In the genomic region with DNA sequence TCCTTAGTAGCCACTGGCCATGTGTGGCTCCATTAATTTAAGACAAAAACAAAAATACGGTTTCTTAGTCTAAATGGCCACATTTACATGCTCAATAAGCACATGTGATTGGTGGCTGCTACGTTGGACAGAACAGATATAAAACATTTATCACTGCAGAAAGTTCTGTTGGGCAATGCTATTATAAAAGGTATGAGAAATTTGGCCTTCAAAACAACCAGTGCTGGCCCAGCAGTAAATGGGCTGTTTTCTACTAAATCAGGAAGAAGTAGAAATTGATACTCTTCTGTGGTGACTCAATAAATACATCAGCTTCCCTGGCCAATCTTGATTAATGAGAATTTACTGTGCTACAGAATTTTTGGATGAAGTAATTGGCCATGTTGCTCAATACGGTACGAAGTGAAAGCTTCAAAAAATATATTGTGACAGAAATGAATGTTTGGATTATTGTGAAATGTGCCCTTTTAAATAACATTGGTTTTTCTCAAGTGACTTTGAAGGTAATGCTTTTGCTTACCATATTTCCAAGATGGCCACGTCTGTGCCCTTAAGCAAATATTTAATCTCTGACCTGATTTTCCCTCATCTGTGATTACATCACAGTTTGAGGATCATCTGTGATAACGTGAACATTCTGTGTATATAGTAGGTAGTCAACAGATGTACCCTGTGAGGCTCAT, we compare ENCODE assay signal across 11 cellular contexts. TPM values are rescaled to one million over a fixed set of nuclear protein-coding genes. Genes with fewer than 3 reads are reported as not detected.
DNase-seq lines count a peak whose midpoint lies in the region; ATAC-seq and TF ChIP-seq lines count a peak whose summit lies in the region.
"Had no signal": no experiment of that assay in that cellular context is flagged by ENCODE, and none has a peak within 500 bp of the region (broad histone marks: within the 10 kb centered on the region; RNA-seq: fewer than 3 reads in every experiment).

No MANE protein-coding gene starts in this region.

- no peak overlapping the region for H3K4me3 ChIP-seq in SK-N-SH (ENCODE audit: low read depth in 2 of 2, low read length in 1 of 2)
- peak overlapping the region in 2 of 4 donors; percentile 0 to 12 for H3K4me3 ChIP-seq in esophagus squamous epithelium
- no peak overlapping the region for H3K4me3 ChIP-seq in Peyer's patch

- POLR2A ChIA-PET in activated CD4-positive, alpha-beta T cell treated with anti-CD3 and anti-CD28 coated beads, Interleukin-2, amount 10 ng/mL, durations not matched to agents 7 days and 5 days (lab: Charles Lee) = no interaction called here
- POLR2A ChIA-PET in SK-N-SH (lab: Yijun Ruan, JAX) = no interaction called here

- H3K79me2 ChIP-seq in SK-N-SH (ENCODE audit: insufficient read depth) = peaks cover 93% of the 10 kb centered on the region

- CTCF ChIA-PET in activated CD4-positive, alpha-beta T cell treated with anti-CD3 and anti-CD28 coated beads, Interleukin-2, amount 10 ng/mL, durations not matched to agents 7 days and 5 days (lab: Charles Lee) = interaction anchor here (1.1 to 1.3 kb wide), 3 partner anchors 9 to 47 kb away, joined by 3 to 4 read pairs (median 3); a partner anchor contains a TSS
- CTCF ChIA-PET in SK-N-SH (lab: Yijun Ruan, JAX) = interaction anchor here (2.3 kb wide), 1 partner anchor 15 kb away, joined by 11 read pairs; no protein-coding TSS in a partner anchor

- intact Hi-C loops in esophagus squamous epithelium (cut with DNase I) = no loop called here

- no peaks in the 10 kb centered on the region for H3K27me3 Mint-ChIP-seq in activated CD4-positive, alpha-beta T cell treated with anti-CD3 and anti-CD28 coated beads, Interleukin-2, amount 10 ng/mL, durations not matched to agents 7 days and 5 days
- no peaks in the 10 kb centered on the region for H3K27me3 Mint-ChIP-seq in stimulated activated naive CD8-positive, alpha-beta T cell treated with anti-CD3 and anti-CD28 coated beads, Interleukin-15, amount 100 ng/mL, for 72 hours
- H3K27me3 Mint-ChIP-seq: activated B cell treated with CpG ODN at 0.5 μM for 24 hours had no signal

- TF ChIP-seq POLR2A in esophagus squamous epithelium (IDR thresholded peaks at IDR 0.05) (no peak), Peyer's patch (IDR thresholded peaks at IDR 0.05) (no peak)

- TF ChIP-seq CTCF in SK-N-SH (IDR thresholded peaks at IDR 0.05) (no peak), esophagus squamous epithelium (IDR thresholded peaks at IDR 0.05) (no peak), Peyer's patch (IDR thresholded peaks at IDR 0.05) (no peak)

- H3F3A ChIP-seq in SK-N-SH (replicated peaks; ENCODE audit: insufficient read depth) = peaks cover under 1% of the 10 kb centered on the region

- H3K9me3 ChIP-seq in SK-N-SH (no peaks in the 10 kb centered on the region), esophagus squamous epithelium (no peaks in the 10 kb centered on the region), Peyer's patch (no peaks in the 10 kb centered on the region)

- no peak for DNase-seq in activated CD4-positive, alpha-beta T cell treated with anti-CD3 and anti-CD28 coated beads, Interleukin-2, amount 10 ng/mL, durations not matched to agents 7 days and 5 days
- DNase-seq in activated CD4-positive, alpha-beta T cell treated with anti-CD3 and anti-CD28 coated beads for 4 hours = no peak
- DNase-seq in SK-N-SH (no peak), esophagus squamous epithelium (lab: John Stamatoyannopoulos, UW) (no peak), NK-92 (lab: John Stamatoyannopoulos, UW; ENCODE audit: unreplicated experiment) (no peak), Peyer's patch (no peak)
- DNase-seq in stimulated activated naive CD8-positive, alpha-beta T cell treated with anti-CD3 and anti-CD28 coated beads, Interleukin-15, amount 100 ng/mL, for 72 hours = no peak
- DNase-seq: activated B cell treated with CpG ODN at 0.5 μM for 24 hours; effector CD4-positive, alpha-beta T cell; NCI-H2081 treated with DMSO at 0.1 percent for 48 hours had no signal

- H3K9me3 Mint-ChIP-seq in activated CD4-positive, alpha-beta T cell treated with anti-CD3 and anti-CD28 coated beads, Interleukin-2, amount 10 ng/mL, durations not matched to agents 7 days and 5 days = no peaks in the 10 kb centered on the region
- H3K9me3 Mint-ChIP-seq in stimulated activated naive CD8-positive, alpha-beta T cell treated with anti-CD3 and anti-CD28 coated beads, Interleukin-15, amount 100 ng/mL, for 72 hours = no peaks in the 10 kb centered on the region
- H3K9me3 Mint-ChIP-seq: activated B cell treated with CpG ODN at 0.5 μM for 24 hours had no signal

- ATAC-seq in stimulated activated naive CD8-positive, alpha-beta T cell treated with anti-CD3 and anti-CD28 coated beads, Interleukin-15, amount 100 ng/mL, for 72 hours = no peak
- ATAC-seq in HG03432 (IDR thresholded peaks at IDR 0.05; ENCODE audit: unreplicated experiment) = no peak

- H3K27ac Mint-ChIP-seq in activated CD4-positive, alpha-beta T cell treated with anti-CD3 and anti-CD28 coated beads, Interleukin-2, amount 10 ng/mL, durations not matched to agents 7 days and 5 days = peak overlapping the region; percentile 46
- H3K27ac Mint-ChIP-seq in stimulated activated naive CD8-positive, alpha-beta T cell treated with anti-CD3 and anti-CD28 coated beads, Interleukin-15, amount 100 ng/mL, for 72 hours = peak overlapping the region in 1 of 2 donors; percentile 39
- H3K27ac Mint-ChIP-seq: activated B cell treated with CpG ODN at 0.5 μM for 24 hours had no signal

- no peaks in the 10 kb centered on the region for H3K9me2 ChIP-seq in SK-N-SH

- H3K4me2 ChIP-seq in SK-N-SH = peak overlapping the region; percentile 81; the same call in 1 of the 2 replicates

- peaks cover 78% of the 10 kb centered on the region for H4K20me1 ChIP-seq in SK-N-SH (ENCODE audit: insufficient read depth)

- peaks cover 66% of the 10 kb centered on the region for H3K4me1 Mint-ChIP-seq in activated CD4-positive, alpha-beta T cell treated with anti-CD3 and anti-CD28 coated beads, Interleukin-2, amount 10 ng/mL, durations not matched to agents 7 days and 5 days
- peaks cover 73% of the 10 kb centered on the region for H3K4me1 Mint-ChIP-seq in stimulated activated naive CD8-positive, alpha-beta T cell treated with anti-CD3 and anti-CD28 coated beads, Interleukin-15, amount 100 ng/mL, for 72 hours

- 61% methylated on average over 6 of the region's 6 CpGs for WGBS in SK-N-SH (ENCODE audit: low lambda C conversion rate)
- WGBS in esophagus squamous epithelium, 2 donors = 18 to 20% methylated on average over 6 of the region's 6 CpGs

- peaks cover 70% of the 10 kb centered on the region for H3K36me3 Mint-ChIP-seq in activated CD4-positive, alpha-beta T cell treated with anti-CD3 and anti-CD28 coated beads, Interleukin-2, amount 10 ng/mL, durations not matched to agents 7 days and 5 days (ENCODE audit: low read depth)

- no peak for TF ChIP-seq EP300 in SK-N-SH (IDR thresholded peaks at IDR 0.05; ENCODE audit: borderline replicate concordance in 1 of 2, low read depth in 1 of 2, low read length in 1 of 2)

- peaks cover 64 to 72% of the 10 kb centered on the region in 2 experiments for H3K36me3 ChIP-seq in SK-N-SH (replicated peaks in 1 of 2; ENCODE audit: control insufficient read depth in 1 of 2, insufficient read depth in 2 of 2, low read length in 1 of 2)
- peaks cover 0 to 74% (median 8%) of the 10 kb centered on the region in 3 donors for H3K36me3 ChIP-seq in esophagus squamous epithelium
- peaks cover 0 to 71% (median 3%) of the 10 kb centered on the region in 3 donors for H3K36me3 ChIP-seq in Peyer's patch

- H3K27me3 ChIP-seq in SK-N-SH (ENCODE audit: insufficient read depth) (no peaks in the 10 kb centered on the region), esophagus squamous epithelium (no peaks in the 10 kb centered on the region), Peyer's patch (no peaks in the 10 kb centered on the region)

- TF ChIP-seq RAD21 in SK-N-SH (IDR thresholded peaks at IDR 0.05; ENCODE audit: low read length) = no peak

- H3K4me3 Mint-ChIP-seq in activated CD4-positive, alpha-beta T cell treated with anti-CD3 and anti-CD28 coated beads, Interleukin-2, amount 10 ng/mL, durations not matched to agents 7 days and 5 days = peak overlapping the region; percentile 57
- H3K4me3 Mint-ChIP-seq in stimulated activated naive CD8-positive, alpha-beta T cell treated with anti-CD3 and anti-CD28 coated beads, Interleukin-15, amount 100 ng/mL, for 72 hours = peak overlapping the region; percentile 89
- H3K4me3 Mint-ChIP-seq: activated B cell treated with CpG ODN at 0.5 μM for 24 hours had no signal

- H3K27ac ChIP-seq in SK-N-SH (ENCODE audit: low read depth in 2 of 2, low read length in 1 of 2) = 0 out of 4 replicates have a peak overlapping the region, but pooled peaks of 1 of the 2 experiments have one; percentile 12
- peak overlapping the region in 3 of 4 donors; percentile 26 to 57 (median 52) for H3K27ac ChIP-seq in esophagus squamous epithelium
- peak overlapping the region in 1 of 4 donors; percentile 15 for H3K27ac ChIP-seq in Peyer's patch

- no peak overlapping the region for H2AFZ ChIP-seq in SK-N-SH (ENCODE audit: low read depth)

- H3K9ac ChIP-seq in SK-N-SH = no peak overlapping the region

- H3K4me1 ChIP-seq in SK-N-SH (ENCODE audit: control insufficient read depth in 1 of 2, insufficient read depth in 2 of 2, low read depth in 1 of 2, low read length in 1 of 2) (peaks cover 12 to 25% of the 10 kb centered on the region in 2 experiments; a peak in 3 of 4 replicates), esophagus squamous epithelium (peaks cover 17 to 68% (median 35%) of the 10 kb centered on the region in 3 donors), Peyer's patch (peaks cover 3 to 36% (median 14%) of the 10 kb centered on the region in 4 donors)

RNA-seq across cellular contexts. Expression of a gene that starts 4.2 kb away (rescaled TPM):
- 100 to 1,000 TPM; 159 to 180 TPM for total RNA-seq in activated CD4-positive, alpha-beta T cell treated with anti-CD3 and anti-CD28 coated beads, Interleukin-2, amount 10 ng/mL, durations not matched to agents 7 days and 5 days
- 103 and 125 TPM in 2 replicates for polyA plus RNA-seq in SK-N-SH (2012; rRNA removed)
- polyA plus RNA-seq in SK-N-SH (2012; cell fraction: cytosol; rRNA removed) = 158 and 193 TPM in 2 replicates
- polyA plus RNA-seq in SK-N-SH (2012; cell fraction: nucleus; rRNA removed) = 40.3 and 72.0 TPM in 2 replicates
- total RNA-seq in esophagus squamous epithelium (10 to 100 TPM; 44.4 to 79.5 (median 58.3) TPM), Peyer's patch (10 to 100 TPM; 13.9 to 47.7 (median 43.5) TPM)

RNA-seq across cellular contexts. Expression of a gene that starts 27.8 kb away (rescaled TPM):
- 10 to 100 TPM; 29.9 to 31.2 TPM for total RNA-seq in activated CD4-positive, alpha-beta T cell treated with anti-CD3 and anti-CD28 coated beads, Interleukin-2, amount 10 ng/mL, durations not matched to agents 7 days and 5 days
- 30.7 and 36.5 TPM in 2 replicates for polyA plus RNA-seq in SK-N-SH (2012; rRNA removed)
- 41.3 and 45.7 TPM in 2 replicates for polyA plus RNA-seq in SK-N-SH (2012; cell fraction: cytosol; rRNA removed)
- polyA plus RNA-seq in SK-N-SH (2012; cell fraction: nucleus; rRNA removed) = 25.2 and 43.6 TPM in 2 replicates
- total RNA-seq in esophagus squamous epithelium (10 to 100 TPM; 14.3 to 35.6 (median 33.8) TPM), Peyer's patch (10 to 100 TPM; 16.7 to 22.8 (median 19.6) TPM)

RNA-seq across cellular contexts. Expression of a gene that starts 47.2 kb away (rescaled TPM):
- 10 to 100 TPM; 24.0 to 24.5 TPM for total RNA-seq in activated CD4-positive, alpha-beta T cell treated with anti-CD3 and anti-CD28 coated beads, Interleukin-2, amount 10 ng/mL, durations not matched to agents 7 days and 5 days
- 9.8 and 12.4 TPM in 2 replicates for polyA plus RNA-seq in SK-N-SH (2012; rRNA removed)
- 13.1 and 13.5 TPM in 2 replicates for polyA plus RNA-seq in SK-N-SH (2012; cell fraction: cytosol; rRNA removed)
- 5.4 and 9.7 TPM in 2 replicates for polyA plus RNA-seq in SK-N-SH (2012; cell fraction: nucleus; rRNA removed)
- 10 to 100 TPM in 3 of 4 donors, 1 to 10 TPM in 1; 9.4 to 19.1 (median 13.6) TPM for total RNA-seq in esophagus squamous epithelium
- total RNA-seq in Peyer's patch = 10 to 100 TPM in 3 of 4 donors, 1 to 10 TPM in 1; 9.3 to 17.3 (median 10.9) TPM
